In the genomic region with DNA sequence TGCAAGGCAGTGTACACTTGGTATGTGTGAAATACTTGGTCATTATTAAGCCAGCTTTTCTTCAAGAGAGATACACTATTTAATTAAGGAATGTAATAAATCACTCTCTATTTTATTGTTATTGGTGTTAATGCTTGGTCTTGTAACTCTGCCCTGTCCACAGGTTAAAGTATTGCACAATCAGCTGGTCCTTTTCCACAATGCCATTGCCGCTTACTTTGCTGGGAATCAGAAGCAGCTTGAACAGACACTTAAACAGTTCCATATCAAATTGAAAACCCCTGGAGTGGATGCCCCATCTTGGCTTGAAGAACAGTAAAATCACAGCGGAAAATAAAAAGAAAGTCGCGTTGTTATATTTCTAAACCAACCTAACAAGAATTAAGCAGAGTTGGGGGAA, we compare ENCODE assay signal across 3 cellular contexts.
TF ChIP-seq lines count a peak whose summit lies in the region.

No MANE protein-coding gene starts in this region.

TF ChIP-seq in IMR-90, 13 proteins besides CTCF, POLR2A, EP300 and RAD21:
- TF ChIP-seq MAFK (IDR thresholded peaks at IDR 0.05; ENCODE audit: low read depth, low read length): no peak
- TF ChIP-seq CEBPB (IDR thresholded peaks at IDR 0.05; ENCODE audit: low read depth, low read length): peak; percentile 86

TF ChIP-seq in H1, 55 proteins besides CTCF, POLR2A, EP300 and RAD21:
- TF ChIP-seq HDAC2 (IDR thresholded peaks at IDR 0.05; ENCODE audit: borderline replicate concordance in 1 of 2, low read depth in 2 of 2, low read length in 2 of 2) (no peak), CEBPB (IDR thresholded peaks at IDR 0.05; ENCODE audit: low read depth, low read length) (peak; percentile 89)
TF ChIP-seq in H1: peak in this region for 1.

TF ChIP-seq in HepG2, 621 proteins besides CTCF, POLR2A, EP300 and RAD21:
- TF ChIP-seq ZZZ3 (CRISPR knock-in tag; IDR thresholded peaks at IDR 0.05; ENCODE audit: borderline replicate concordance) (no peak), CEBPG (CRISPR knock-in tag; IDR thresholded peaks at IDR 0.05) (peak; percentile 70), CEBPB (IDR thresholded peaks at IDR 0.05; ENCODE audit: borderline replicate concordance, low read depth, low read length) (peak; percentile 92), MAFG (CRISPR knock-in tag; IDR thresholded peaks at IDR 0.05) (no peak), NPAS2 (CRISPR knock-in tag; IDR thresholded peaks at IDR 0.05; ENCODE audit: borderline replicate concordance) (no peak), U2AF1 (optimal IDR thresholded peaks at IDR 0.05; ENCODE audit: low read depth, low read length) (no peak), GATAD1 (CRISPR knock-in tag; IDR thresholded peaks at IDR 0.05) (no peak), ZNF121 (CRISPR knock-in tag; IDR thresholded peaks at IDR 0.05) (peak; percentile 39; the same call in 1 of the 2 replicates), GABPA (IDR thresholded peaks at IDR 0.05; ENCODE audit: low read depth, low read length) (no peak), GABPA (CRISPR knock-in tag; IDR thresholded peaks at IDR 0.05; ENCODE audit: low read depth) (no peak), NFIB (CRISPR knock-in tag; IDR thresholded peaks at IDR 0.05; ENCODE audit: borderline replicate concordance) (no peak), ZNF616 (CRISPR knock-in tag; IDR thresholded peaks at IDR 0.05; ENCODE audit: low read depth) (no peak), SYNCRIP (IDR thresholded peaks at IDR 0.05; ENCODE audit: insufficient read depth, low read depth, low read length) (no peak)
- TF ChIP-seq, protein P1, sequence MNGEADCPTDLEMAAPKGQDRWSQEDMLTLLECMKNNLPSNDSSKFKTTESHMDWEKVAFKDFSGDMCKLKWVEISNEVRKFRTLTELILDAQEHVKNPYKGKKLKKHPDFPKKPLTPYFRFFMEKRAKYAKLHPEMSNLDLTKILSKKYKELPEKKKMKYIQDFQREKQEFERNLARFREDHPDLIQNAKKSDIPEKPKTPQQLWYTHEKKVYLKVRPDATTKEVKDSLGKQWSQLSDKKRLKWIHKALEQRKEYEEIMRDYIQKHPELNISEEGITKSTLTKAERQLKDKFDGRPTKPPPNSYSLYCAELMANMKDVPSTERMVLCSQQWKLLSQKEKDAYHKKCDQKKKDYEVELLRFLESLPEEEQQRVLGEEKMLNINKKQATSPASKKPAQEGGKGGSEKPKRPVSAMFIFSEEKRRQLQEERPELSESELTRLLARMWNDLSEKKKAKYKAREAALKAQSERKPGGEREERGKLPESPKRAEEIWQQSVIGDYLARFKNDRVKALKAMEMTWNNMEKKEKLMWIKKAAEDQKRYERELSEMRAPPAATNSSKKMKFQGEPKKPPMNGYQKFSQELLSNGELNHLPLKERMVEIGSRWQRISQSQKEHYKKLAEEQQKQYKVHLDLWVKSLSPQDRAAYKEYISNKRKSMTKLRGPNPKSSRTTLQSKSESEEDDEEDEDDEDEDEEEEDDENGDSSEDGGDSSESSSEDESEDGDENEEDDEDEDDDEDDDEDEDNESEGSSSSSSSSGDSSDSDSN (CRISPR knock-in tag; IDR thresholded peaks at IDR 0.05): no peak
